12 cellular contexts compared by ENCODE assay signal in the genomic region with DNA sequence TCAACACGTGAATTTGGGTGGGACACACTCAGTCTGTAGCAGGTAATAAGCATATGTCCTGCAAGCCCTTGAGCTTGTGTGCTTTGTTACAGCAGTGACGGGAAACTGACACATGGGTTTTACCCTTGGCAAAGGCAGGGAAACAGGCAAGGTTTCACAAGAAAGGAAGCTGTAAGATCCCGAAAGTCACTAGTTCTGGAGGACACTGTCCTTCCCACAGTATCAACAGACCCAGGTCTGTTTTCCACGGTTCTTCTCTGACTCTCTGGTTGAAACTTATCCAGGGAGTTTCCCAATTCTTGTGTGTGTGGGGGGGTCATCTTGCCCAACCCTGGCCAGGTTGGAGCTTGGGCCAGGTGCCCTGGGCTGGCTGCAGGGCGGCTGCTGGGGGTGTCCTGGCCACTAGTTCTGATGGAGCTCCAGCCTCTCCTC. TPM values are rescaled to one million over a fixed set of nuclear protein-coding genes. Genes with fewer than 3 reads are reported as not detected.
DNase-seq lines count a peak whose midpoint lies in the region; ATAC-seq and TF ChIP-seq lines count a peak whose summit lies in the region.
"Had no signal": no experiment of that assay in that cellular context is flagged by ENCODE, and none has a peak within 500 bp of the region (broad histone marks: within the 10 kb centered on the region; RNA-seq: fewer than 3 reads in every experiment).

No MANE protein-coding gene starts in this region.

- no peaks in the 10 kb centered on the region for H3K27me3 ChIP-seq in CD4-positive, CD25-positive, alpha-beta regulatory T cell (ENCODE audit: control insufficient read depth, insufficient read depth, low read length)
- H3K27me3 ChIP-seq in adipocyte (replicated peaks; ENCODE audit: control insufficient read depth, insufficient read depth, low read length) (no peaks in the 10 kb centered on the region), sigmoid colon (no peaks in the 10 kb centered on the region)

- POLR2A ChIA-PET in activated CD8-positive, alpha-beta T cell treated with anti-CD3 and anti-CD28 coated beads for 36 hours (lab: Charles Lee) = interaction anchor here (1.3 kb wide), 1 partner anchor 66 kb away, joined by 4 read pairs; no protein-coding TSS in a partner anchor

- H3K4me1 Mint-ChIP-seq in CD4-positive, CD25-positive, alpha-beta regulatory T cell = peaks cover 0 to 11% (median 5%) of the 10 kb centered on the region in 4 donors
- no peaks in the 10 kb centered on the region for H3K4me1 Mint-ChIP-seq in activated CD8-positive, alpha-beta T cell treated with anti-CD3 and anti-CD28 coated beads for 36 hours (ENCODE audit: low read depth)

- H3K27ac ChIP-seq in CD4-positive, CD25-positive, alpha-beta regulatory T cell (ENCODE audit: insufficient read depth, low read length, poor library complexity, severe bottlenecking) = no peak overlapping the region
- peak overlapping the region in 2 of 4 donors; percentile 16 to 73 for H3K27ac ChIP-seq in sigmoid colon

- peaks cover 0 to 4% (median 0%) of the 10 kb centered on the region in 7 donors for H3K9me3 Mint-ChIP-seq in CD4-positive, CD25-positive, alpha-beta regulatory T cell
- no peaks in the 10 kb centered on the region for H3K9me3 Mint-ChIP-seq in activated CD8-positive, alpha-beta T cell treated with anti-CD3 and anti-CD28 coated beads for 36 hours

- H3K4me3 Mint-ChIP-seq in CD4-positive, CD25-positive, alpha-beta regulatory T cell = no peak overlapping the region
- no peak overlapping the region for H3K4me3 Mint-ChIP-seq in activated CD8-positive, alpha-beta T cell treated with anti-CD3 and anti-CD28 coated beads for 36 hours

- no peak for TF ChIP-seq CTCF in sigmoid colon (IDR thresholded peaks at IDR 0.05)
- TF ChIP-seq CTCF in activated CD8-positive, alpha-beta T cell treated with anti-CD3 and anti-CD28 coated beads for 36 hours (IDR thresholded peaks at IDR 0.05) = no peak

- no peak for DNase-seq in CD4-positive, CD25-positive, alpha-beta regulatory T cell
- DNase-seq in adipocyte (ENCODE audit: low read depth) (peak; percentile 38), glomerular visceral epithelial cell (ENCODE audit: extremely low spot score) (peak; percentile 52), sigmoid colon (peak; percentile 63), NCI-H510A treated with DMSO at 0.1 percent for 48 hours (lab: John Stamatoyannopoulos, UW) (no peak), COLO829 (ENCODE audit: low spot score) (no peak)
- DNase-seq in activated CD8-positive, alpha-beta memory T cell treated with anti-CD3 and anti-CD28 coated beads, Interleukin-2, amount 50 U/mL, for 4 hours = no peak
- no peak for DNase-seq in activated CD8-positive, alpha-beta T cell treated with anti-CD3 and anti-CD28 coated beads for 36 hours
- DNase-seq: activated effector memory CD4-positive, alpha-beta T cell treated with Interleukin-2 at 50 U/mL for 16 hours; Caco-2; stimulated activated CD4-positive, alpha-beta T cell treated with anti-CD3 and anti-CD28 coated beads, Interleukin-15, amount 100 ng/mL, for 24 hours had no signal

- CTCF ChIA-PET in activated CD8-positive, alpha-beta T cell treated with anti-CD3 and anti-CD28 coated beads for 36 hours (lab: Charles Lee) = no interaction called here

- no peaks in the 10 kb centered on the region for H3K27me3 Mint-ChIP-seq in CD4-positive, CD25-positive, alpha-beta regulatory T cell
- H3K27me3 Mint-ChIP-seq in activated CD8-positive, alpha-beta T cell treated with anti-CD3 and anti-CD28 coated beads for 36 hours = no peaks in the 10 kb centered on the region

- H3K9me3 ChIP-seq in CD4-positive, CD25-positive, alpha-beta regulatory T cell (ENCODE audit: control insufficient read depth in 2 of 2, low read length in 2 of 2) = no peaks in the 10 kb centered on the region
- no peaks in the 10 kb centered on the region for H3K9me3 ChIP-seq in adipocyte (ENCODE audit: control insufficient read depth, low read length)
- H3K9me3 ChIP-seq in sigmoid colon = no peaks in the 10 kb centered on the region
- H3K9me3 ChIP-seq: Caco-2 had no signal

- WGBS in sigmoid colon, 2 donors = 46 to 69% methylated on average over 5 of the region's 5 CpGs

- H3K4me3 ChIP-seq in CD4-positive, CD25-positive, alpha-beta regulatory T cell (ENCODE audit: low read depth, low read length) = no peak overlapping the region
- H3K4me3 ChIP-seq in adipocyte (ENCODE audit: low read length) = no peak overlapping the region
- H3K4me3 ChIP-seq in sigmoid colon = no peak overlapping the region

- H3K36me3 Mint-ChIP-seq in CD4-positive, CD25-positive, alpha-beta regulatory T cell = peaks cover 3% of the 10 kb centered on the region
- no peaks in the 10 kb centered on the region for H3K36me3 Mint-ChIP-seq in activated CD8-positive, alpha-beta T cell treated with anti-CD3 and anti-CD28 coated beads for 36 hours (ENCODE audit: low read depth)

- no peaks in the 10 kb centered on the region for H3K36me3 ChIP-seq in CD4-positive, CD25-positive, alpha-beta regulatory T cell (ENCODE audit: control insufficient read depth, insufficient read depth, low read length)
- no peaks in the 10 kb centered on the region for H3K36me3 ChIP-seq in adipocyte (ENCODE audit: control insufficient read depth, insufficient read depth, low read length, severe bottlenecking)
- no peaks in the 10 kb centered on the region for H3K36me3 ChIP-seq in sigmoid colon

- peak overlapping the region; percentile 44 for H3K9ac ChIP-seq in adipocyte (ENCODE audit: low read length)

- intact Hi-C loops in sigmoid colon (cut with DNase I) = no loop called here
- intact Hi-C loops in activated CD8-positive, alpha-beta T cell treated with anti-CD3 and anti-CD28 coated beads for 36 hours (cut with micrococcal nuclease) = no loop called here

- ATAC-seq in CD4-positive, CD25-positive, alpha-beta regulatory T cell (ENCODE audit: low read depth in 2 of 2) = no peak
- no peak for ATAC-seq in activated CD8-positive, alpha-beta T cell treated with anti-CD3 and anti-CD28 coated beads for 36 hours

- TF ChIP-seq POLR2A in sigmoid colon (IDR thresholded peaks at IDR 0.05) = no peak

- H3K4me1 ChIP-seq in CD4-positive, CD25-positive, alpha-beta regulatory T cell (ENCODE audit: control insufficient read depth, insufficient read depth, low read length, poor library complexity, severe bottlenecking) = no peaks in the 10 kb centered on the region
- peaks cover 23% of the 10 kb centered on the region for H3K4me1 ChIP-seq in adipocyte (ENCODE audit: control insufficient read depth, insufficient read depth, low read length)
- peaks cover 0 to 19% (median 10%) of the 10 kb centered on the region in 4 donors for H3K4me1 ChIP-seq in sigmoid colon

- H3K27ac Mint-ChIP-seq in CD4-positive, CD25-positive, alpha-beta regulatory T cell = peak overlapping the region in 2 of 3 donors; percentile 15 to 35
- H3K27ac Mint-ChIP-seq in activated CD8-positive, alpha-beta T cell treated with anti-CD3 and anti-CD28 coated beads for 36 hours = no peak overlapping the region

- peak in 2 of 4 donors; percentile 6 to 18 for TF ChIP-seq EP300 in sigmoid colon (IDR thresholded peaks at IDR 0.05)

RNA-seq across cellular contexts. Expression of a gene that starts 29.3 kb away (rescaled TPM):
- total RNA-seq in CD4-positive, CD25-positive, alpha-beta regulatory T cell = 107 TPM
- 1 to 10 TPM; 2.4 to 8.0 (median 5.2) TPM for polyA plus RNA-seq in CD4-positive, CD25-positive, alpha-beta regulatory T cell
- total RNA-seq in sigmoid colon = 10 to 100 TPM in 1 of 4 donors, 1 to 10 TPM in 3; 6.9 to 14.7 (median 7.7) TPM
- 1 to 10 TPM; 1.8 to 2.9 (median 2.8) TPM for polyA plus RNA-seq in sigmoid colon
- total RNA-seq in activated CD8-positive, alpha-beta T cell treated with anti-CD3 and anti-CD28 coated beads for 36 hours = 10 to 100 TPM; 29.6 to 29.7 TPM

RNA-seq across cellular contexts. Expression of a gene that starts 31.6 kb away (rescaled TPM):
- 0.35 TPM for total RNA-seq in CD4-positive, CD25-positive, alpha-beta regulatory T cell
- polyA plus RNA-seq in CD4-positive, CD25-positive, alpha-beta regulatory T cell = under 1 TPM in 3 of 4 donors, not detected in 1; 0.05 to 0.10 (median 0.05) TPM
- not detected for total RNA-seq in sigmoid colon
- under 1 TPM in 2 of 3 donors, not detected in 1; 0.13 to 0.23 TPM for polyA plus RNA-seq in sigmoid colon
- not detected for total RNA-seq in activated CD8-positive, alpha-beta T cell treated with anti-CD3 and anti-CD28 coated beads for 36 hours
- total RNA-seq: mesenteric fat pad had no signal

Comparison
In these comparisons a context has a peak if more than half of its experiments do, and no peak if none do; other contexts are left out.
1. DNase-seq: peak in adipocyte (single experiment), glomerular visceral epithelial cell (single experiment) and sigmoid colon (single experiment); none in CD4-positive, CD25-positive, alpha-beta regulatory T cell (0 of 3), activated CD8-positive, alpha-beta memory T cell treated with anti-CD3 and anti-CD28 coated beads, Interleukin-2, amount 50 U/mL, for 4 hours (single experiment), NCI-H510A treated with DMSO at 0.1 percent for 48 hours (single experiment), activated CD8-positive, alpha-beta T cell treated with anti-CD3 and anti-CD28 coated beads for 36 hours (single experiment) and COLO829 (single experiment).